ENCODE assay signal across 33 cellular contexts in genomic region chr6:24425091-24425490, GRCh38.
"Had no signal": no experiment of that assay in that cellular context is flagged by ENCODE, and none has a peak within 500 bp of the region (broad histone marks: within the 10 kb centered on the region; RNA-seq: fewer than 3 reads in every experiment).

No MANE protein-coding gene starts in this region.

- FAIRE-seq: astrocyte, bronchial epithelial cell, endometrium, endothelial cell of umbilical vein had no signal

- DNase-seq: activated B cell treated with CpG ODN at 0.5 μM for 24 hours; activated CD4-positive, alpha-beta memory T cell treated with anti-CD3 and anti-CD28 coated beads for 36 hours; activated CD4-positive, alpha-beta T cell treated with anti-CD3 and anti-CD28 coated beads, Interleukin-2, amount 10 ng/mL, durations not matched to agents 24 days and 14 days; activated CD8-positive, alpha-beta memory T cell treated with anti-CD3 and anti-CD28 coated beads, Interleukin-2, amount 10 ng/mL, durations not matched to agents 7 days and 5 days; activated CD8-positive, alpha-beta memory T cell treated with anti-CD3 and anti-CD28 coated beads, Interleukin-2, amount 50 U/mL, for 4 hours; activated CD8-positive, alpha-beta T cell treated with anti-CD3 and anti-CD28 coated beads, Interleukin-2, amount 10 ng/mL, durations not matched to agents 7 days and 5 days; activated naive CD4-positive, alpha-beta T cell treated with anti-CD3 and anti-CD28 coated beads for 36 hours; activated naive CD8-positive, alpha-beta T cell treated with anti-CD3 and anti-CD28 coated beads, Interleukin-2, amount 10 ng/mL, durations not matched to agents 7 days and 5 days; activated T-cell treated with anti-CD3 and anti-CD28 coated beads, Interleukin-2, amount 50 U/mL, for 1 hour; activated T-cell treated with anti-CD3 and anti-CD28 coated beads, Interleukin-2, amount 50 U/mL, for 48 hours; amniotic stem cell; anterior cingulate cortex; brain microvascular endothelial cell; colonic mucosa; effector CD8-positive, alpha-beta T cell; esophagus squamous epithelium; foreskin melanocyte; heart right ventricle; T-helper 1 cell; T-helper 17 cell; T1000; WERI-Rb-1 had no signal

- H3K4me3 Mint-ChIP-seq: activated B cell treated with CpG ODN at 0.5 μM for 24 hours; activated CD4-positive, alpha-beta memory T cell treated with anti-CD3 and anti-CD28 coated beads for 36 hours; activated CD4-positive, alpha-beta T cell treated with anti-CD3 and anti-CD28 coated beads, Interleukin-2, amount 10 ng/mL, durations not matched to agents 24 days and 14 days; activated CD8-positive, alpha-beta memory T cell treated with anti-CD3 and anti-CD28 coated beads, Interleukin-2, amount 10 ng/mL, durations not matched to agents 7 days and 5 days; activated CD8-positive, alpha-beta T cell treated with anti-CD3 and anti-CD28 coated beads, Interleukin-2, amount 10 ng/mL, durations not matched to agents 7 days and 5 days; activated naive CD4-positive, alpha-beta T cell treated with anti-CD3 and anti-CD28 coated beads for 36 hours; activated naive CD4-positive, alpha-beta T cell treated with anti-CD3 and anti-CD28 coated beads, Interleukin-2, amount 50 U/mL, for 24 hours; activated naive CD8-positive, alpha-beta T cell treated with anti-CD3 and anti-CD28 coated beads, Interleukin-2, amount 10 ng/mL, durations not matched to agents 7 days and 5 days; activated T-helper 1 cell treated with anti-CD3 and anti-CD28 coated beads, Interleukin-12 subunit alpha, Interleukin-12 subunit beta, Interleukin-2, Interleukin-4 antibody, amounts not matched to agents 30 ng/mL and 10 ng/mL and 1 ng/mL, durations not matched to agents 14 hours and 24 hours and 36 hours; central memory CD8-positive, alpha-beta T cell; T-helper 17 cell; T-helper 2 cell treated with Interferon-gamma antibody and Interleukin-4, amounts not matched to agents 5 μg/mL and 100 μg/mL, for 36 hours had no signal

- H3K27me3 Mint-ChIP-seq: activated B cell treated with CpG ODN at 0.5 μM for 24 hours; activated CD4-positive, alpha-beta memory T cell treated with anti-CD3 and anti-CD28 coated beads for 36 hours; activated CD4-positive, alpha-beta T cell treated with anti-CD3 and anti-CD28 coated beads, Interleukin-2, amount 10 ng/mL, durations not matched to agents 24 days and 14 days; activated CD8-positive, alpha-beta memory T cell treated with anti-CD3 and anti-CD28 coated beads, Interleukin-2, amount 10 ng/mL, durations not matched to agents 7 days and 5 days; activated naive CD4-positive, alpha-beta T cell treated with anti-CD3 and anti-CD28 coated beads, Interleukin-2, amount 50 U/mL, for 24 hours; activated naive CD8-positive, alpha-beta T cell treated with anti-CD3 and anti-CD28 coated beads, Interleukin-2, amount 10 ng/mL, durations not matched to agents 7 days and 5 days; central memory CD8-positive, alpha-beta T cell; T-helper 17 cell had no signal

- ATAC-seq: activated CD4-positive, CD25-positive, alpha-beta regulatory T cell treated with anti-CD3 and anti-CD28 coated beads, Interleukin-2, amount 50 U/mL, for 24 hours; activated CD8-positive, alpha-beta memory T cell treated with anti-CD3 and anti-CD28 coated beads, Interleukin-2, amount 10 ng/mL, durations not matched to agents 7 days and 5 days; activated CD8-positive, alpha-beta T cell treated with anti-CD3 and anti-CD28 coated beads, Interleukin-2, amount 10 ng/mL, durations not matched to agents 7 days and 5 days; gastroesophageal sphincter; heart right ventricle; T-helper 17 cell had no signal

- H3K4me1 Mint-ChIP-seq: activated B cell treated with CpG ODN at 0.5 μM for 24 hours; activated CD4-positive, alpha-beta T cell treated with anti-CD3 and anti-CD28 coated beads, Interleukin-2, amount 10 ng/mL, durations not matched to agents 24 days and 14 days; activated CD8-positive, alpha-beta memory T cell treated with anti-CD3 and anti-CD28 coated beads, Interleukin-2, amount 10 ng/mL, durations not matched to agents 7 days and 5 days; activated naive CD4-positive, alpha-beta T cell treated with anti-CD3 and anti-CD28 coated beads, Interleukin-2, amount 50 U/mL, for 24 hours; activated naive CD8-positive, alpha-beta T cell treated with anti-CD3 and anti-CD28 coated beads, Interleukin-2, amount 10 ng/mL, durations not matched to agents 7 days and 5 days; central memory CD8-positive, alpha-beta T cell had no signal

- H3K9me3 Mint-ChIP-seq: activated B cell treated with CpG ODN at 0.5 μM for 24 hours; activated CD4-positive, alpha-beta memory T cell treated with anti-CD3 and anti-CD28 coated beads for 36 hours; activated CD4-positive, alpha-beta T cell treated with anti-CD3 and anti-CD28 coated beads, Interleukin-2, amount 10 ng/mL, durations not matched to agents 24 days and 14 days; activated naive CD4-positive, alpha-beta T cell treated with anti-CD3 and anti-CD28 coated beads for 36 hours; activated naive CD4-positive, alpha-beta T cell treated with anti-CD3 and anti-CD28 coated beads, Interleukin-2, amount 50 U/mL, for 24 hours; activated naive CD8-positive, alpha-beta T cell treated with anti-CD3 and anti-CD28 coated beads, Interleukin-2, amount 10 ng/mL, durations not matched to agents 7 days and 5 days; activated T-helper 1 cell treated with anti-CD3 and anti-CD28 coated beads, Interleukin-12 subunit alpha, Interleukin-12 subunit beta, Interleukin-2, Interleukin-4 antibody, amounts not matched to agents 30 ng/mL and 10 ng/mL and 1 ng/mL, durations not matched to agents 14 hours and 24 hours and 36 hours; activated T-helper 2 cell treated with anti-CD3 and anti-CD28 coated beads, Interferon-gamma antibody, Interleukin-2, Interleukin-4, amounts not matched to agents 10 μg/mL and 5 μg/mL and 100 μg/mL, durations not matched to agents 14 hours and 24 hours and 36 hours; central memory CD8-positive, alpha-beta T cell; T-helper 2 cell treated with Interferon-gamma antibody and Interleukin-4, amounts not matched to agents 5 μg/mL and 100 μg/mL, for 36 hours had no signal

- H3K27ac Mint-ChIP-seq: activated B cell treated with CpG ODN at 0.5 μM for 24 hours; activated CD4-positive, alpha-beta memory T cell treated with anti-CD3 and anti-CD28 coated beads for 36 hours; activated CD4-positive, alpha-beta T cell treated with anti-CD3 and anti-CD28 coated beads, Interleukin-2, amount 10 ng/mL, durations not matched to agents 24 days and 14 days; activated CD8-positive, alpha-beta memory T cell treated with anti-CD3 and anti-CD28 coated beads, Interleukin-2, amount 10 ng/mL, durations not matched to agents 7 days and 5 days; activated CD8-positive, alpha-beta T cell treated with anti-CD3 and anti-CD28 coated beads, Interleukin-2, amount 10 ng/mL, durations not matched to agents 7 days and 5 days; activated naive CD4-positive, alpha-beta T cell treated with anti-CD3 and anti-CD28 coated beads for 36 hours; activated naive CD8-positive, alpha-beta T cell treated with anti-CD3 and anti-CD28 coated beads, Interleukin-2, amount 10 ng/mL, durations not matched to agents 7 days and 5 days; activated T-helper 1 cell treated with anti-CD3 and anti-CD28 coated beads, Interleukin-12 subunit alpha, Interleukin-12 subunit beta, Interleukin-2, Interleukin-4 antibody, amounts not matched to agents 30 ng/mL and 10 ng/mL and 1 ng/mL, durations not matched to agents 14 hours and 24 hours and 36 hours; activated T-helper 2 cell treated with anti-CD3 and anti-CD28 coated beads, Interferon-gamma antibody, Interleukin-2, Interleukin-4, amounts not matched to agents 10 μg/mL and 5 μg/mL and 100 μg/mL, durations not matched to agents 14 hours and 24 hours and 36 hours; T-helper 2 cell treated with Interferon-gamma antibody and Interleukin-4, amounts not matched to agents 5 μg/mL and 100 μg/mL, for 36 hours had no signal
